12 cellular contexts compared by ENCODE assay signal in genomic region chr5:61019642-61020041, GRCh38.
"Had no signal": no experiment of that assay in that cellular context is flagged by ENCODE, and none has a peak within 500 bp of the region (broad histone marks: within the 10 kb centered on the region; RNA-seq: fewer than 3 reads in every experiment).

No MANE protein-coding gene starts in this region.

- H3K4me3 ChIP-seq: gastrocnemius medialis, heart right ventricle, left lung, right atrium auricular region, skin epidermis had no signal

- H3K36me3 ChIP-seq: brain microvascular endothelial cell, gastrocnemius medialis, heart right ventricle, left lung, right atrium auricular region had no signal

- H3K27me3 ChIP-seq: brain microvascular endothelial cell, gastrocnemius medialis, heart right ventricle, left lung, right atrium auricular region had no signal

- H3K9me3 ChIP-seq: gastrocnemius medialis, left lung, right atrium auricular region had no signal

- ATAC-seq: gastrocnemius medialis, heart right ventricle, T-cell had no signal

- H3K27ac ChIP-seq: brain microvascular endothelial cell, gastrocnemius medialis, heart right ventricle, left lung, parathyroid adenoma, right atrium auricular region, skin epidermis had no signal

- H3K4me1 ChIP-seq: parathyroid adenoma had no signal

- DNase-seq: activated CD4-positive, alpha-beta T cell treated with anti-CD3 and anti-CD28 coated beads for 4 hours; activated naive CD4-positive, alpha-beta T cell treated with anti-CD3 and anti-CD28 coated beads, Interleukin-2, amount 10 ng/mL, durations not matched to agents 7 days and 5 days; amygdala; brain microvascular endothelial cell; gastrocnemius medialis; heart right ventricle; islet precursor cell; left lung; T-cell had no signal
